Comparison of ENCODE assay signal across 2 cellular contexts in genomic region chr9:120708526-120709224, GRCh38.
TF ChIP-seq lines count a peak whose summit lies in the region.

No MANE protein-coding gene starts in this region.

TF ChIP-seq in HepG2, 621 proteins besides CTCF, POLR2A, EP300 and RAD21 (continued from another document):
- TF ChIP-seq, protein P1, sequence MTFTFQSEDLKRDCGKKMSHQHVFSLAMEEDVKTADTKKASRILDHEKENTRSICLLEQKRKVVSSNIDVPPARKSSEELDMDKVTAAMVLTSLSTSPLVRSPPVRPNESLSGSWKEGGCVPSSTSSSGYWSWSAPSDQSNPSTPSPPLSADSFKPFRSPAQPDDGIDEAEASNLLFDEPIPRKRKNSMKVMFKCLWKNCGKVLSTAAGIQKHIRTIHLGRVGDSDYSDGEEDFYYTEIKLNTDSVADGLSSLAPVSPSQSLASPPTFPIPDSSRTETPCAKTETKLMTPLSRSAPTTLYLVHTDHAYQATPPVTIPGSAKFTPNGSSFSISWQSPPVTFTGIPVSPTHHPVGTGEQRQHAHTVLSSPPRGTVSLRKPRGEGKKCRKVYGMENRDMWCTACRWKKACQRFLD (CRISPR knock-in tag; IDR thresholded peaks at IDR 0.05; ENCODE audit: borderline replicate concordance) = no peak
- no peak for TF ChIP-seq ZNF737 (CRISPR knock-in tag; IDR thresholded peaks at IDR 0.05; ENCODE audit: borderline replicate concordance)
- TF ChIP-seq NFYC (CRISPR knock-in tag; IDR thresholded peaks at IDR 0.05) = no peak
- TF ChIP-seq ZNF724P (CRISPR knock-in tag; IDR thresholded peaks at IDR 0.05; ENCODE audit: borderline replicate concordance) = no peak
- no peak for TF ChIP-seq RCOR2 (CRISPR knock-in tag; IDR thresholded peaks at IDR 0.05)

TF ChIP-seq in SK-N-SH treated with all-trans-retinoic acid at 6 μM for 48 hours, 23 proteins besides CTCF, POLR2A, EP300 and RAD21 (continued from another document):
- TF ChIP-seq POU6F1 (CRISPR knock-in tag; IDR thresholded peaks at IDR 0.05; ENCODE audit: borderline replicate concordance, low read depth) = no peak
- TF ChIP-seq TCF4 (CRISPR knock-in tag; IDR thresholded peaks at IDR 0.05; ENCODE audit: borderline replicate concordance) = no peak
